Comparison of ENCODE assay signal across 8 cellular contexts in the genomic region with DNA sequence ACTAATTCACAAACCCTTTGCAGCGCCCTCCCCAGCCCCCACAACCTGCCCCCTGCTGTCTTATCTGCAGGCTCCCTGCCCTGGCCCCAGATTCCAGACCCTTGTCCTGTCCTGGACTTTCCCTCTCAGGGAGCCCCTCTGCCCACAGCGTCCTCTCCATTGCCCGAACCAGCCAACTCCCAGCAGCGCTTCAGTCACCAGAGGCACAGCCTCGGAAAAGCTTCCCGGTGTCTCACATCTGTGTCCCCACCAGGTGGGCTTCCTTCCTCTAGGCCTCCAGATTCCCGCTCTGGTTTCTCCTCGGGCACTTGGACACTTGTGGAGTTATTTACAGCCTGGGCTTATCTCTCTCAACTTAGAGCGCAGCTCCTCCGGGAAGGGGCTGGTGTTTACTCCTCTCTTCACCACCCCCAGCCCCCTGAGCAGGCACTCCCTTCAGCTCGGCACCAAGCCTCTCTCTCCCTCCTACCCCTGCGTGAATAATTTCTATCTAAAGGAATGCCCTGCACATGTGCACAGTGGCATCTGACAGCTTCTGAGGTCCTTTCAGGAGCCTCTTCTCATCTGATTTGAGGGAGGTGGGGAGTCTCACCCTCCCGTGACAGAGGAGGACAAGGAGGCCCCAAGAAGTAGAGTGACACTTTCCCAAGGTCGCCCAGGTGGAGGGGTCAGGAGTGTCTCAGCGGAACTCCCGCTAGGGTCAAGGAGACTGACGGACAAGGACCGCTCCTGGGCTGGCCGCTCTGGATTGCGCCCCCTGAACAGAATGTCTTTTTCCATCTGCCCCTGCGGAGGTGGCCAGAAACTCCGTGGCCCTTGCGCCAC. TPM values are rescaled to one million over a fixed set of nuclear protein-coding genes. Genes with fewer than 3 reads are reported as not detected.
DNase-seq lines count a peak whose midpoint lies in the region; ATAC-seq, FAIRE-seq and TF ChIP-seq lines count a peak whose summit lies in the region.

No MANE protein-coding gene starts in this region.

- DNase-seq in stimulated activated naive CD8-positive, alpha-beta T cell treated with anti-CD3 and anti-CD28 coated beads, Interleukin-15, Interleukin-2, amounts not matched to agents 100 U/mL and 50 U/mL, for 24 hours, result no peak
- DNase-seq in chondrocyte (ENCODE audit: low spot score) (no peak), GM19239 (ENCODE audit: insufficient read length, low spot score) (no peak), HCEC 1CT (no peak), D341Med (ENCODE audit: low spot score) (no peak)
- peak in 1 of 9 donors; percentile 3 for DNase-seq in naive thymus-derived CD4-positive, alpha-beta T cell

- H3K27ac Mint-ChIP-seq in stimulated activated naive CD8-positive, alpha-beta T cell treated with anti-CD3 and anti-CD28 coated beads, Interleukin-15, Interleukin-2, amounts not matched to agents 100 ng/mL and 50 ng/mL, for 24 hours, result no peak overlapping the region
- peak overlapping the region; percentile 11 for H3K27ac Mint-ChIP-seq in chondrocyte (ENCODE audit: unreplicated experiment)
- H3K27ac Mint-ChIP-seq in naive thymus-derived CD4-positive, alpha-beta T cell, result no peak overlapping the region

- peaks cover 22% of the 10 kb centered on the region for H3K4me1 Mint-ChIP-seq in stimulated activated naive CD8-positive, alpha-beta T cell treated with anti-CD3 and anti-CD28 coated beads, Interleukin-15, Interleukin-2, amounts not matched to agents 100 ng/mL and 50 ng/mL, for 24 hours (ENCODE audit: low read depth)
- peaks cover 28% of the 10 kb centered on the region for H3K4me1 Mint-ChIP-seq in chondrocyte (ENCODE audit: low read depth)
- peaks cover 6 to 23% (median 16%) of the 10 kb centered on the region in 7 donors for H3K4me1 Mint-ChIP-seq in naive thymus-derived CD4-positive, alpha-beta T cell

- peaks cover 10 to 17% of the 10 kb centered on the region in 2 donors for H3K4me1 ChIP-seq in naive thymus-derived CD4-positive, alpha-beta T cell (ENCODE audit: control insufficient read depth in 2 of 2, insufficient read depth in 2 of 2, low read length in 2 of 2)

- peak overlapping the region; percentile 53 for H3K4me3 Mint-ChIP-seq in stimulated activated naive CD8-positive, alpha-beta T cell treated with anti-CD3 and anti-CD28 coated beads, Interleukin-15, Interleukin-2, amounts not matched to agents 100 ng/mL and 50 ng/mL, for 24 hours
- H3K4me3 Mint-ChIP-seq in chondrocyte (ENCODE audit: unreplicated experiment), result peak overlapping the region; percentile 76
- peak overlapping the region; percentile 54 to 86 (median 73) for H3K4me3 Mint-ChIP-seq in naive thymus-derived CD4-positive, alpha-beta T cell

- H3K9me3 Mint-ChIP-seq in stimulated activated naive CD8-positive, alpha-beta T cell treated with anti-CD3 and anti-CD28 coated beads, Interleukin-15, Interleukin-2, amounts not matched to agents 100 ng/mL and 50 ng/mL, for 24 hours, result no peaks in the 10 kb centered on the region
- no peaks in the 10 kb centered on the region for H3K9me3 Mint-ChIP-seq in chondrocyte (ENCODE audit: low read depth)
- H3K9me3 Mint-ChIP-seq in naive thymus-derived CD4-positive, alpha-beta T cell, result no peaks in the 10 kb centered on the region

- POLR2A ChIA-PET in naive thymus-derived CD4-positive, alpha-beta T cell (lab: Charles Lee), result no interaction called here

- ATAC-seq in stimulated activated naive CD8-positive, alpha-beta T cell treated with anti-CD3 and anti-CD28 coated beads, Interleukin-15, Interleukin-2, amounts not matched to agents 100 U/mL and 50 U/mL, for 24 hours, result no peak
- ATAC-seq in naive thymus-derived CD4-positive, alpha-beta T cell, result no peak
- ATAC-seq in GM18520 (IDR thresholded peaks at IDR 0.05; ENCODE audit: unreplicated experiment), result no peak

- CTCF ChIA-PET in naive thymus-derived CD4-positive, alpha-beta T cell (lab: Charles Lee), result interaction anchor here (0.6 to 7.0 kb wide), 3 partner anchors 83 to 617 kb away, joined by 3 to 151 read pairs (median 3); no protein-coding TSS in a partner anchor

- no peaks in the 10 kb centered on the region for H3K36me3 Mint-ChIP-seq in stimulated activated naive CD8-positive, alpha-beta T cell treated with anti-CD3 and anti-CD28 coated beads, Interleukin-15, Interleukin-2, amounts not matched to agents 100 ng/mL and 50 ng/mL, for 24 hours (ENCODE audit: low read depth)
- peaks cover 2% of the 10 kb centered on the region for H3K36me3 Mint-ChIP-seq in chondrocyte (ENCODE audit: low read depth)
- H3K36me3 Mint-ChIP-seq in naive thymus-derived CD4-positive, alpha-beta T cell, result no peaks in the 10 kb centered on the region

- FAIRE-seq in GM19239 (lab: Jason Lieb, UNC), result no peak

- no peak for TF ChIP-seq CTCF in chondrocyte (IDR thresholded peaks at IDR 0.05)

- H3K27me3 Mint-ChIP-seq in stimulated activated naive CD8-positive, alpha-beta T cell treated with anti-CD3 and anti-CD28 coated beads, Interleukin-15, Interleukin-2, amounts not matched to agents 100 ng/mL and 50 ng/mL, for 24 hours, result peaks cover 35% of the 10 kb centered on the region
- H3K27me3 Mint-ChIP-seq in chondrocyte (ENCODE audit: low read depth), result no peaks in the 10 kb centered on the region
- H3K27me3 Mint-ChIP-seq in naive thymus-derived CD4-positive, alpha-beta T cell, result peaks cover 31 to 46% (median 35%) of the 10 kb centered on the region in 5 donors

- no peak overlapping the region for H3K27ac ChIP-seq in naive thymus-derived CD4-positive, alpha-beta T cell (ENCODE audit: low read depth, low read length)

- intact Hi-C loops in naive thymus-derived CD4-positive, alpha-beta T cell (cut with micrococcal nuclease), result loop anchor here (2.0 to 5.0 kb wide), 4 partner anchors 42 to 308 kb away; a partner anchor contains a TSS

- no peak overlapping the region for H3K4me3 ChIP-seq in naive thymus-derived CD4-positive, alpha-beta T cell (ENCODE audit: low read length)

- no peaks in the 10 kb centered on the region for H3K36me3 ChIP-seq in naive thymus-derived CD4-positive, alpha-beta T cell (ENCODE audit: control insufficient read depth in 2 of 3, insufficient read depth in 3 of 3, low read length in 3 of 3)

- H3K9me3 ChIP-seq in naive thymus-derived CD4-positive, alpha-beta T cell (ENCODE audit: control insufficient read depth in 2 of 3, low read length in 3 of 3), result no peaks in the 10 kb centered on the region

- peaks cover 0 to 12% of the 10 kb centered on the region in 2 donors for H3K27me3 ChIP-seq in naive thymus-derived CD4-positive, alpha-beta T cell (ENCODE audit: control insufficient read depth in 2 of 2, insufficient read depth in 2 of 2, low read length in 2 of 2)

RNA-seq across cellular contexts. Expression of a gene that starts 0.8 kb away (rescaled TPM):
- 20.7 to 69.4 TPM (median 24.5 TPM) in 3 replicates for total RNA-seq in chondrocyte
- total RNA-seq in naive thymus-derived CD4-positive, alpha-beta T cell, result under 1 TPM in 2 of 5 experiments, not detected in 3; 0.27 to 0.45 TPM
- under 1 TPM in 1 of 2 donors, not detected in 1; 0.16 TPM for polyA plus RNA-seq in naive thymus-derived CD4-positive, alpha-beta T cell

Comparison
In these comparisons a context has a peak if more than half of its experiments do, and no peak if none do; other contexts are left out.
1. RNA of a gene that starts 0.8 kb away (total RNA-seq): 20.7 to 69.4 TPM in chondrocyte; 0.27 to 0.45 TPM in naive thymus-derived CD4-positive, alpha-beta T cell; every median in the first group is over 10 times any median in the second.
2. Peak in every context shown above with its lines, with median percentiles within 50 percentile points of each other: H3K4me3 Mint-ChIP-seq.